In the genomic region with DNA sequence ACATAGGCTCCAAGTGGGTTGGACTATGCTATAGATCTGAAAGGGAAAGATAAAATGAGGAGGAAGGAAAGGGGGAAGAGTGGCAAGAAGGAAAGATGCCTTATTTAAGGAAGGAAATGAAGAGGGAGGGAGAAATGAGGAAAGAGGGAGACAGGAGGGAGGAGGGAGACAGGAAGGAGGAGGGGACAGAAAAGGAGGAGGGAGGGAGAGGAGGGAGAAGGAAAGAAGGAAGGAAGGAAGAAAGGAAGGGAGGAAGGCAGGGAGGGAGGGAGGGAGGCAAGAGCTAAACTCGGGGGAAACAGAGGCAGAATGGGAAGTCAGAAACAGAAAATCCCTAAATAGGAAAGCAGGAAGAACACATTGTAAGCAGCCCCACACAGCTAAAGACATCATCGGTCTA, we compare ENCODE assay signal across 28 cellular contexts.
"Had no signal": no experiment of that assay in that cellular context is flagged by ENCODE, and none has a peak within 500 bp of the region (broad histone marks: within the 10 kb centered on the region; RNA-seq: fewer than 3 reads in every experiment).

No MANE protein-coding gene starts in this region.

- H3K27ac Mint-ChIP-seq: immature natural killer cell; naive thymus-derived CD8-positive, alpha-beta T cell; nephron; neural progenitor cell; stimulated activated memory B cell treated with anti-CD40 and anti-IgM and Interleukin-4, amounts not matched to agents 10 μg/mL and 1 μg/mL and 100 μg/mL, for 72 hours; type B pancreatic cell had no signal

- H3K4me1 Mint-ChIP-seq: immature natural killer cell; neural progenitor cell; stimulated activated memory B cell treated with anti-CD40 and anti-IgM and Interleukin-4, amounts not matched to agents 10 μg/mL and 1 μg/mL and 100 μg/mL, for 72 hours; stimulated activated naive CD8-positive, alpha-beta T cell treated with anti-CD3 and anti-CD28 coated beads, Interleukin-15, amount 100 ng/mL, for 72 hours had no signal

- H3K9me3 Mint-ChIP-seq: naive thymus-derived CD8-positive, alpha-beta T cell; nephron; neural progenitor cell; stimulated activated memory B cell treated with anti-CD40 and anti-IgM and Interleukin-4, amounts not matched to agents 10 μg/mL and 1 μg/mL and 100 μg/mL, for 72 hours; stimulated activated naive CD8-positive, alpha-beta T cell treated with anti-CD3 and anti-CD28 coated beads, Interleukin-15, amount 100 ng/mL, for 72 hours; type B pancreatic cell had no signal

- H3K27ac ChIP-seq: left lung, lower lobe of right lung, neural progenitor cell, neutrophil, parathyroid adenoma, right atrium auricular region, right lobe of liver, tibial nerve, uterus had no signal

- H3K36me3 Mint-ChIP-seq: stimulated activated memory B cell treated with anti-CD40 and anti-IgM and Interleukin-4, amounts not matched to agents 10 μg/mL and 1 μg/mL and 100 μg/mL, for 72 hours had no signal

- DNase-seq: hypothalamus; immature natural killer cell; kidney; left colon; left lung; lower lobe of right lung; mammary epithelial cell; mesenchymal stem cell; naive thymus-derived CD8-positive, alpha-beta T cell; occipital lobe; right lobe of liver; stimulated activated CD4-positive, alpha-beta T cell treated with anti-CD3 and anti-CD28 coated beads, Interleukin-1b, Interleukin-23, amount 100 ng/mL, for 48 hours; stimulated activated CD4-positive, alpha-beta T cell treated with anti-CD3 and anti-CD28 coated beads, Interleukin-2, amount 100 ng/mL, for 48 hours; stimulated activated CD4-positive, alpha-beta T cell treated with anti-CD3 and anti-CD28 coated beads, Interleukin-4, amount 100 ng/mL, for 4 hours; stimulated activated CD8-positive, alpha-beta memory T cell treated with anti-CD3 and anti-CD28 coated beads, Interleukin-4, amount 100 ng/mL, for 48 hours; stimulated activated naive CD4-positive, alpha-beta T cell treated with Interleukin-2 at 50 U/mL for 16 hours; stimulated activated naive CD8-positive, alpha-beta T cell treated with anti-CD3 and anti-CD28 coated beads, Interleukin-15, amount 100 ng/mL, for 72 hours; substantia nigra; uterus had no signal

- H3K4me3 ChIP-seq: left lung, lower lobe of right lung, neural progenitor cell, right atrium auricular region, right lobe of liver, smooth muscle cell, tibial nerve, uterus had no signal

- ATAC-seq: left colon; left lung; lower lobe of right lung; naive thymus-derived CD8-positive, alpha-beta T cell; right lobe of liver; stimulated activated memory B cell treated with anti-CD40 and anti-IgM and Interleukin-4, amounts not matched to agents 10 μg/mL and 1 μg/mL and 100 μg/mL, for 72 hours; stimulated activated naive CD8-positive, alpha-beta T cell treated with anti-CD3 and anti-CD28 coated beads, Interleukin-15, amount 100 ng/mL, for 72 hours had no signal

- H3K27me3 Mint-ChIP-seq: type B pancreatic cell had no signal

- H3K4me3 Mint-ChIP-seq: immature natural killer cell; naive thymus-derived CD8-positive, alpha-beta T cell; nephron; neural progenitor cell; stimulated activated memory B cell treated with anti-CD40 and anti-IgM and Interleukin-4, amounts not matched to agents 10 μg/mL and 1 μg/mL and 100 μg/mL, for 72 hours; stimulated activated naive CD8-positive, alpha-beta T cell treated with anti-CD3 and anti-CD28 coated beads, Interleukin-15, amount 100 ng/mL, for 72 hours; type B pancreatic cell had no signal
